ENCODE assay signal across 4 cellular contexts in genomic region chr9:22022396-22022795, GRCh38.
"Had no signal": no experiment of that assay in that cellular context is flagged by ENCODE, and none has a peak within 500 bp of the region (broad histone marks: within the 10 kb centered on the region; RNA-seq: fewer than 3 reads in every experiment).

No MANE protein-coding gene starts in this region.

- ATAC-seq: HepG2, K562 had no signal

- H3K4me3 ChIP-seq: K562 had no signal

- H3K27ac ChIP-seq: HL-60, KMS-11 had no signal
